ENCODE assay signal across 10 cellular contexts in genomic region chr1:205933672-205934618, GRCh38. TPM values are rescaled to one million over a fixed set of nuclear protein-coding genes. Genes with fewer than 3 reads are reported as not detected.
A peak's percentile ranks its signal among the peaks of the same experiment; 100 is the strongest.
DNase-seq lines count a peak whose midpoint lies in the region; ATAC-seq, FAIRE-seq and TF ChIP-seq lines count a peak whose summit lies in the region.
"Had no signal": no experiment of that assay in that cellular context is flagged by ENCODE, and none has a peak within 500 bp of the region (broad histone marks: within the 10 kb centered on the region; RNA-seq: fewer than 3 reads in every experiment).

No MANE protein-coding gene starts in this region.

- no peak for TF ChIP-seq CTCF in HFFc6 (IDR thresholded peaks at IDR 0.05)
- TF ChIP-seq CTCF in K562 (IDR thresholded peaks at IDR 0.05 in 2 of 3, conservative IDR thresholded peaks at IDR 0.05 in 1 of 3; ENCODE audit: insufficient read depth in 2 of 3, low read depth in 1 of 3, low read length in 3 of 3) = no peak
- TF ChIP-seq CTCF in coronary artery (IDR thresholded peaks at IDR 0.05) = no peak

- H3K79me2 ChIP-seq in K562 (ENCODE audit: control insufficient read depth, insufficient read depth, low read length) = no peaks in the 10 kb centered on the region

- in situ Hi-C loops in K562 (cut with MboI) = no loop called here

- 3% methylated on average over 7 of the region's 7 CpGs for WGBS in K562 (ENCODE audit: insufficient coverage, low coverage, missing lambda C conversion rate)

- no peak overlapping the region; the same call in 1 of the 2 replicates for H3K4me3 Mint-ChIP-seq in HFFc6
- H3K4me3 Mint-ChIP-seq: CD4-positive, CD25-positive, alpha-beta regulatory T cell had no signal

- intact Hi-C loops in K562 (cut with micrococcal nuclease) = no loop called here

- POLR2A ChIA-PET in K562 (lab: Yijun Ruan, JAX) = interaction anchor here (1.7 kb wide), 1 partner anchor 13 kb away, joined by 6 read pairs; no protein-coding TSS in a partner anchor

- H3K9me3 Mint-ChIP-seq in HFFc6 = no peaks in the 10 kb centered on the region

- no peaks in the 10 kb centered on the region for H3K36me3 ChIP-seq in K562 (ENCODE audit: control insufficient read depth, insufficient read depth, low read length)

- TF ChIP-seq POLR2A in K562 (conservative IDR thresholded peaks at IDR 0.05) = no peak

- H3K27ac Mint-ChIP-seq in HFFc6 = peak overlapping the region; percentile 77
- H3K27ac Mint-ChIP-seq: CD4-positive, CD25-positive, alpha-beta regulatory T cell had no signal

- peaks cover 5% of the 10 kb centered on the region for H3K9me1 ChIP-seq in K562 (ENCODE audit: control insufficient read depth, insufficient read depth, low read length)

- CTCF ChIA-PET in K562 (lab: Yijun Ruan, JAX; ENCODE audit: low intra/inter-chr PET ratio) = no interaction called here

- no peak overlapping the region for H3K9ac ChIP-seq in K562 (ENCODE audit: insufficient read depth in 1 of 2, low read depth in 2 of 2, low read length in 2 of 2)

- no peak overlapping the region for H3K27ac ChIP-seq in K562 (ENCODE audit: extremely low read depth, low read depth, low read length)
- H3K27ac ChIP-seq in coronary artery = peak overlapping the region in 1 of 2 donors; percentile 5

- BruUV-seq in K562 (replicated peaks; lab: Mats Ljungman, UMichigan) = no TSS peak

- TF ChIP-seq EP300 in K562 (IDR thresholded peaks at IDR 0.05; ENCODE audit: low read length) = no peak

- H3K27me3 Mint-ChIP-seq in HFFc6 (ENCODE audit: insufficient read depth) = peaks cover 8% of the 10 kb centered on the region

- FAIRE-seq in K562 (lab: Jason Lieb, UNC) = peak; percentile 51

- peaks cover 45 to 88% of the 10 kb centered on the region in 2 experiments for H3K27me3 ChIP-seq in K562 (ENCODE audit: control insufficient read depth in 2 of 2, insufficient read depth in 2 of 2, low read length in 2 of 2)

- H3K36me3 Mint-ChIP-seq in HFFc6 (ENCODE audit: low read depth) = no peaks in the 10 kb centered on the region
- H3K36me3 Mint-ChIP-seq: CD4-positive, CD25-positive, alpha-beta regulatory T cell had no signal

- peaks cover 45% of the 10 kb centered on the region for H3K4me1 Mint-ChIP-seq in HFFc6 (ENCODE audit: low read depth)
- H3K4me1 Mint-ChIP-seq: CD4-positive, CD25-positive, alpha-beta regulatory T cell had no signal

- no peak for TF ChIP-seq RAD21 in K562 (CRISPR knock-in tag; conservative IDR thresholded peaks at IDR 0.05 in 1 of 2, IDR thresholded peaks at IDR 0.05 in 1 of 2)

- H2AFZ ChIP-seq in K562 (ENCODE audit: low read depth, low read length) = peak overlapping the region; percentile 27; the same call in 1 of the 2 replicates

- 0 out of 2 replicates have a peak, but pooled peaks cover 8% of the 10 kb centered on the region for H4K20me1 ChIP-seq in K562 (replicated peaks; ENCODE audit: control insufficient read depth, insufficient read depth, low read length)

- DNase-seq in A172 (ENCODE audit: low spot score) (peak; percentile 93), HFFc6 (peak; percentile 48), K562 (ENCODE audit: extremely low read depth in 1 of 4, low spot score in 3 of 4) (no peak), islet precursor cell (peak; percentile 86), coronary artery (ENCODE audit: low spot score) (no peak), COR-L47 (lab: John Stamatoyannopoulos, UW) (no peak)
- no peak for DNase-seq in stimulated activated CD4-positive, alpha-beta T cell treated with anti-CD3 and anti-CD28 coated beads, Interleukin-12 subunit alpha, Interleukin-12 subunit beta, amount 100 ng/mL, for 4 hours
- DNase-seq: activated CD4-positive, alpha-beta T cell treated with anti-CD3 and anti-CD28 coated beads, Interleukin-2, amount 50 U/mL, for 1 hour; CD4-positive, CD25-positive, alpha-beta regulatory T cell had no signal

- H3K4me1 ChIP-seq in K562 (replicated peaks in 1 of 2; ENCODE audit: control insufficient read depth in 2 of 2, insufficient read depth in 2 of 2, low read length in 2 of 2) = peaks cover 4 to 17% of the 10 kb centered on the region in 2 experiments; a peak in 3 of 5 replicates

- H3K4me3 ChIP-seq in K562 = no peak overlapping the region
- H3K4me3 ChIP-seq in coronary artery = no peak overlapping the region

- ATAC-seq in K562 (no peak), HG03039 (IDR thresholded peaks at IDR 0.05; ENCODE audit: unreplicated experiment) (no peak)

- no peaks in the 10 kb centered on the region for H3K9me3 ChIP-seq in K562 (replicated peaks; ENCODE audit: control insufficient read depth, insufficient read depth, low read depth, low read length)

- H3K4me2 ChIP-seq in K562 (ENCODE audit: insufficient read depth, low read length) = no peak overlapping the region; the same call in 1 of the 2 replicates

TF ChIP-seq in K562, 482 proteins besides CTCF, POLR2A, EP300 and RAD21 (continues in another document):
- no peak for TF ChIP-seq STAT5B (CRISPR knock-in tag; IDR thresholded peaks at IDR 0.05)
- TF ChIP-seq SRSF7 (optimal IDR thresholded peaks at IDR 0.05; ENCODE audit: low read depth, low read length) = no peak
- 0 out of 2 replicates have a peak, but pooled peaks have one; percentile 7 for TF ChIP-seq ATF3 (IDR thresholded peaks at IDR 0.05)
- TF ChIP-seq ATF3 (CRISPR knock-in tag; conservative IDR thresholded peaks at IDR 0.05) = no peak
- no peak for TF ChIP-seq MITF (IDR thresholded peaks at IDR 0.05)

RNA-seq across cellular contexts. Expression of gene SLC26A9, which starts 9.3 kb away (rescaled TPM):
- 0.05 TPM in 1 of 2 replicates, not detected in the other for total RNA-seq in A172 (2014; rRNA removed; shearing (Covaris generic))
- total RNA-seq in HFFc6 (2021; fragmentation: NEBNext Ultra II Directional; extraction: Animal tissue kit (Norgen Biotek cat#: 25700)) = not detected
- not detected in 2 replicates for total RNA-seq in K562 (2011; cell fraction: chromatin; rRNA removed; ENCODE audit: low replicate concordance)
- not detected in 2 replicates for total RNA-seq in K562 (2011; cell fraction: nucleolus; rRNA removed)
- total RNA-seq in K562 (2011; cell fraction: nucleoplasm; rRNA removed) = not detected in 2 replicates
- total RNA-seq in K562 (2014; rRNA removed) (not detected in 2 replicates), K562 (2014; rRNA removed; fragmentation: Illumina TruSeq; extraction: Trizol) (not detected in 2 replicates), K562 (2015; rRNA removed; fragmentation: Illumina TruSeq; extraction: Trizol) (not detected in 2 replicates), K562 (2021) (not detected in 2 replicates)
- polyA plus RNA-seq in K562 (2011; rRNA removed) (not detected in 2 replicates), K562 (2014; fragmentation: Illumina TruSeq; extraction: Trizol) (0.03 TPM in 1 of 2 replicates, not detected in the other), K562 (2014; fragmentation: Nextera tagmentation; extraction: Ambion mirVana) (not detected), K562 (2014; rRNA removed) (not detected in 2 replicates)
- polyA plus RNA-seq in K562 (2011; cell fraction: cytosol; rRNA removed) = not detected in 2 replicates
- polyA plus RNA-seq in K562 (2011; cell fraction: nucleus; rRNA removed) = 0.13 TPM in 1 of 2 replicates, not detected in the other
- polyA plus RNA-seq in K562 (2012) = 0.01 and 0.03 TPM in 2 replicates
- not detected in 2 replicates for polyA minus RNA-seq in K562 (2011; rRNA and poly(A)+ RNA removed)
- polyA minus RNA-seq in K562 (2011; cell fraction: cytosol; rRNA and poly(A)+ RNA removed) = not detected in 2 replicates
- under 0.01 TPM in 1 of 2 replicates, not detected in the other for polyA minus RNA-seq in K562 (2011; cell fraction: nucleus; rRNA and poly(A)+ RNA removed)
- total RNA-seq: CD4-positive, CD25-positive, alpha-beta regulatory T cell had no signal
- polyA plus RNA-seq: CD4-positive, CD25-positive, alpha-beta regulatory T cell had no signal

Comparison
In these comparisons a context has a peak if more than half of its experiments do, and no peak if none do; other contexts are left out.
1. DNase-seq: peak in A172 (single experiment), HFFc6 (single experiment) and islet precursor cell (single experiment); none in K562 (0 of 4), coronary artery (single experiment), COR-L47 (single experiment) and stimulated activated CD4-positive, alpha-beta T cell treated with anti-CD3 and anti-CD28 coated beads, Interleukin-12 subunit alpha, Interleukin-12 subunit beta, amount 100 ng/mL, for 4 hours (single experiment).